ENCODE assay signal across 8 cellular contexts in genomic region chr2:26346454-26347053, GRCh38. TPM values are rescaled to one million over a fixed set of nuclear protein-coding genes. Genes with fewer than 3 reads are reported as not detected.
DNase-seq lines count a peak whose midpoint lies in the region; FAIRE-seq lines count a peak whose summit lies in the region.

Gene ADGRF3, minus strand, starts transcription at chr2:26346789. Its CDS starts 555 bp downstream, at chr2:26346234.

- FAIRE-seq in GM19239 (lab: Jason Lieb, UNC): peak; percentile 88

- peak within 1 kb of the TSS; percentile 73 for H3K27ac ChIP-seq in cingulate gyrus (ENCODE audit: low read depth, low read length)

- DNase-seq in A172 (ENCODE audit: low spot score) (peak; percentile 60), GM19239 (ENCODE audit: insufficient read length, low spot score) (peak; percentile 15), NCI-H345 treated with DMSO at 0.1 percent for 48 hours (lab: John Stamatoyannopoulos, UW; ENCODE audit: unreplicated experiment) (peak; percentile 53), left kidney (ENCODE audit: low read depth, low spot score) (peak; percentile 88), OCI-M2 (lab: John Stamatoyannopoulos, UW; ENCODE audit: unreplicated experiment) (no peak)
- DNase-seq in activated CD4-positive, alpha-beta T cell treated with anti-CD3 and anti-CD28 coated beads for 24 hours (ENCODE audit: low read depth in 2 of 2): peak; percentile 36 to 42
- DNase-seq in stimulated activated CD4-positive, alpha-beta T cell treated with anti-CD3 and anti-CD28 coated beads, Interleukin-2, amount 100 ng/mL, for 4 hours (ENCODE audit: low read depth): peak; percentile 36

RNA-seq across cellular contexts. Expression of gene ADGRF3, which starts in this region (rescaled TPM):
- total RNA-seq in A172 (2014; rRNA removed; shearing (Covaris generic)): 0.07 and 0.12 TPM in 2 replicates

Comparison
In these comparisons a context has a peak if more than half of its experiments do, and no peak if none do; other contexts are left out.
1. Peak in DNase-seq in A172; RNA of the gene not detected or under 1 TPM.